8 cellular contexts compared by ENCODE assay signal in genomic region chr1:40039245-40039756, GRCh38. TPM values are rescaled to one million over a fixed set of nuclear protein-coding genes. Genes with fewer than 3 reads are reported as not detected.
DNase-seq lines count a peak whose midpoint lies in the region; ATAC-seq and TF ChIP-seq lines count a peak whose summit lies in the region.

No MANE protein-coding gene starts in this region.

- no peak for DNase-seq in DND-41
- DNase-seq in HAP-1 (ENCODE audit: low spot score in 2 of 2): peak in 1 of 2 experiments; percentile 28
- peak; percentile 61 for DNase-seq in NCI-H774 (lab: John Stamatoyannopoulos, UW)
- DNase-seq in mammary epithelial cell: no peak
- DNase-seq in lower leg skin (ENCODE audit: low spot score in 2 of 2): no peak
- DNase-seq in thoracic aorta (ENCODE audit: low spot score): peak; percentile 17
- no peak for DNase-seq in DMS53 treated with DMSO at 0.1 percent for 48 hours (lab: John Stamatoyannopoulos, UW; ENCODE audit: unreplicated experiment)

- H3K4me1 ChIP-seq in DND-41 (ENCODE audit: insufficient read depth, low read length): peaks cover 55% of the 10 kb centered on the region
- H3K4me1 ChIP-seq in HAP-1: peaks cover 7% of the 10 kb centered on the region; the same call in 1 of the 2 replicates
- H3K4me1 ChIP-seq in mammary epithelial cell (ENCODE audit: insufficient read depth, low read length): peaks cover 38% of the 10 kb centered on the region
- H3K4me1 ChIP-seq in thoracic aorta (ENCODE audit: control insufficient read depth in 1 of 2, low read depth in 2 of 2): peaks cover 40 to 77% of the 10 kb centered on the region in 2 donors

- H3K36me3 ChIP-seq in DND-41 (ENCODE audit: insufficient read depth, low read length): peaks cover 10% of the 10 kb centered on the region
- H3K36me3 ChIP-seq in HAP-1 (replicated peaks): peaks cover 12% of the 10 kb centered on the region
- peaks cover 5% of the 10 kb centered on the region for H3K36me3 ChIP-seq in mammary epithelial cell (ENCODE audit: insufficient read depth, low read length)
- H3K36me3 ChIP-seq in thoracic aorta: no peaks in the 10 kb centered on the region

- 9% methylated on average over 10 of the region's 10 CpGs for WGBS in mammary epithelial cell (ENCODE audit: low coverage, missing lambda C conversion rate)
- 0 to 1% methylated on average over 10 of the region's 10 CpGs for WGBS in lower leg skin, 2 donors

- TF ChIP-seq POLR2A in lower leg skin (IDR thresholded peaks at IDR 0.05): no peak

- peak overlapping the region; percentile 97 for H3K9ac ChIP-seq in DND-41 (ENCODE audit: low read depth, low read length)
- H3K9ac ChIP-seq in mammary epithelial cell (ENCODE audit: insufficient read depth, low read length): peak overlapping the region; percentile 84

- H3K79me2 ChIP-seq in DND-41 (ENCODE audit: insufficient read depth, low read length): peaks cover 47% of the 10 kb centered on the region
- H3K79me2 ChIP-seq in mammary epithelial cell (ENCODE audit: insufficient read depth, low read length): peaks cover 38% of the 10 kb centered on the region

- peaks cover 14% of the 10 kb centered on the region; the same call in 1 of the 2 replicates for H4K20me1 ChIP-seq in DND-41 (ENCODE audit: insufficient read depth, low read length)
- H4K20me1 ChIP-seq in mammary epithelial cell (ENCODE audit: insufficient read depth, low read length): no peaks in the 10 kb centered on the region

- TSS peak; percentile 74 for BruUV-seq in mammary epithelial cell (replicated peaks; lab: Mats Ljungman, UMichigan)

- in situ Hi-C loops in HAP-1 (cut with MboI; ENCODE audit: low sequenced_read_pairs): loop anchor here (10.0 kb wide), 1 partner anchor 224 kb away; no protein-coding TSS in a partner anchor
- in situ Hi-C loops in mammary epithelial cell (cut with MboI; ENCODE audit: low sequenced_read_pairs in 2 of 2): loop anchor here (5.0 to 10.0 kb wide), 3 partner anchors 62 to 117 kb away; no protein-coding TSS in a partner anchor

- CTCF ChIA-PET in mammary epithelial cell (lab: Charles Lee; ENCODE audit: low non-redundant PET): interaction anchor here (0.6 kb wide), 1 partner anchor 237 kb away, joined by 3 read pairs; no protein-coding TSS in a partner anchor

- peak overlapping the region; percentile 96 for H3K27ac ChIP-seq in DND-41 (ENCODE audit: low read length)
- peak overlapping the region; percentile 82 for H3K27ac ChIP-seq in mammary epithelial cell (ENCODE audit: insufficient read depth, low read depth, low read length)
- H3K27ac ChIP-seq in thoracic aorta: peak overlapping the region; percentile 98 to 100

- H3K4me2 ChIP-seq in DND-41 (ENCODE audit: insufficient read depth, low read length) (peak overlapping the region; percentile 95), mammary epithelial cell (ENCODE audit: insufficient read depth, low read depth, low read length) (peak overlapping the region; percentile 92)

- peak; percentile 38 for TF ChIP-seq CTCF in DND-41 (IDR thresholded peaks at IDR 0.05; ENCODE audit: borderline replicate concordance, extremely low read depth, low read length, poor library complexity, severe bottlenecking)
- TF ChIP-seq CTCF in mammary epithelial cell (conservative IDR thresholded peaks at IDR 0.05 in 1 of 2, IDR thresholded peaks at IDR 0.05 in 1 of 2; ENCODE audit: extremely low read depth in 1 of 2, insufficient read depth in 1 of 2, low read depth in 1 of 2, low read length in 2 of 2): peak in 1 of 2 donors; percentile 12
- TF ChIP-seq CTCF in lower leg skin (IDR thresholded peaks at IDR 0.05): no peak
- peak; percentile 35 for TF ChIP-seq CTCF in thoracic aorta (IDR thresholded peaks at IDR 0.05)

- intact Hi-C loops in mammary epithelial cell (cut with micrococcal nuclease): no loop called here
- intact Hi-C loops in lower leg skin (cut with DNase I; ENCODE audit: low total_unique reads): no loop called here

- peak overlapping the region; percentile 97 for H2AFZ ChIP-seq in DND-41 (ENCODE audit: low read depth, low read length)
- peak overlapping the region; percentile 78 for H2AFZ ChIP-seq in mammary epithelial cell (ENCODE audit: low read depth, low read length)

- ATAC-seq in DND-41 (ENCODE audit: insufficient read depth, low read depth) (no peak), thoracic aorta (ENCODE audit: insufficient number of reproducible peaks, low FRiP score, low read depth) (peak; percentile 39), HG03457 (IDR thresholded peaks at IDR 0.05; ENCODE audit: unreplicated experiment) (no peak)

- H3K9me3 ChIP-seq in DND-41 (ENCODE audit: insufficient read depth, low read length, severe bottlenecking): no peaks in the 10 kb centered on the region
- H3K9me3 ChIP-seq in HAP-1: no peaks in the 10 kb centered on the region
- no peaks in the 10 kb centered on the region for H3K9me3 ChIP-seq in mammary epithelial cell (replicated peaks; ENCODE audit: insufficient read depth, low read length)
- H3K9me3 ChIP-seq in thoracic aorta: no peaks in the 10 kb centered on the region

- dilution Hi-C loops in mammary epithelial cell (cut with HindIII; ENCODE audit: low sequenced_read_pairs): no loop called here

- H3K4me3 ChIP-seq in DND-41 (ENCODE audit: low read depth in 1 of 2, low read length in 2 of 2) (peak overlapping the region; percentile 80 to 99), HAP-1 (peak overlapping the region; percentile 94), mammary epithelial cell (replicated peaks in 1 of 3; ENCODE audit: insufficient read depth in 1 of 3, low read depth in 2 of 3, low read length in 3 of 3) (peak overlapping the region; percentile 41 to 65 (median 59)), lower leg skin (ENCODE audit: low read depth, poor library complexity, severe bottlenecking) (peak overlapping the region; percentile 87), thoracic aorta (peak overlapping the region; percentile 89)

- H3K27me3 ChIP-seq in DND-41 (ENCODE audit: insufficient read depth, low read length, poor library complexity): no peaks in the 10 kb centered on the region
- H3K27me3 ChIP-seq in HAP-1 (ENCODE audit: low read depth): no peaks in the 10 kb centered on the region
- no peaks in the 10 kb centered on the region for H3K27me3 ChIP-seq in mammary epithelial cell (ENCODE audit: insufficient read depth, low read length)
- H3K27me3 ChIP-seq in thoracic aorta (replicated peaks; ENCODE audit: insufficient read depth): no peaks in the 10 kb centered on the region

RNA-seq across cellular contexts. Expression of gene CAP1, which starts 1.2 kb away (rescaled TPM):
- total RNA-seq in mammary epithelial cell (100 to 1,000 TPM; 715 to 877 TPM), lower leg skin (100 to 1,000 TPM; 136 to 173 (median 143) TPM), thoracic aorta (100 to 1,000 TPM; 315 to 409 TPM)
- polyA plus RNA-seq in mammary epithelial cell: 788 TPM
- 546 TPM for polyA minus RNA-seq in mammary epithelial cell

RNA-seq across cellular contexts. Expression of gene PPT1, which starts 57.8 kb away (rescaled TPM):
- total RNA-seq in mammary epithelial cell (10 to 100 TPM; 22.5 to 36.9 TPM), lower leg skin (10 to 100 TPM; 28.2 to 42.1 (median 37.5) TPM), thoracic aorta (10 to 100 TPM; 68.5 to 89.8 TPM)
- 42.8 TPM for polyA plus RNA-seq in mammary epithelial cell
- 108 TPM for polyA minus RNA-seq in mammary epithelial cell

Comparison
In these comparisons a context has a peak if more than half of its experiments do, and no peak if none do; other contexts are left out.
1. DNase-seq: peak in NCI-H774 (single experiment) and thoracic aorta (single experiment); none in DND-41 (single experiment), mammary epithelial cell (single experiment), lower leg skin (0 of 2) and DMS53 treated with DMSO at 0.1 percent for 48 hours (single experiment).
2. CTCF ChIP-seq: peak in DND-41 (single experiment) and thoracic aorta (single experiment); none in lower leg skin (0 of 3).
3. Peak in every context shown above with its lines, with median percentiles within 50 percentile points of each other: H3K27ac ChIP-seq and H3K4me3 ChIP-seq.